17 cellular contexts compared by ENCODE assay signal in genomic region chr10:116773306-116773705, GRCh38.
"Had no signal": no experiment of that assay in that cellular context is flagged by ENCODE, and none has a peak within 500 bp of the region (broad histone marks: within the 10 kb centered on the region; RNA-seq: fewer than 3 reads in every experiment).

No MANE protein-coding gene starts in this region.

- H3K36me3 ChIP-seq: heart left ventricle, neutrophil, right lobe of liver, stomach had no signal

- FAIRE-seq: endometrium, frontal cortex, islet of Langerhans had no signal

- H3K9me3 ChIP-seq: heart left ventricle, neutrophil, psoas muscle, right lobe of liver, stomach had no signal

- H3K4me1 ChIP-seq: psoas muscle, right lobe of liver, stomach had no signal

- H3K27ac ChIP-seq: heart left ventricle, neutrophil, psoas muscle, right lobe of liver, stomach had no signal

- DNase-seq: effector memory CD4-positive, alpha-beta T cell; heart left ventricle; hypothalamus; kidney glomerular epithelial cell; mammary epithelial cell; psoas muscle; retina; right lobe of liver; stimulated activated CD4-positive, alpha-beta T cell treated with anti-CD3 and anti-CD28 coated beads, Interleukin-2, amount 100 ng/mL, for 24 hours; stimulated activated naive CD4-positive, alpha-beta T cell; stomach; substantia nigra had no signal

- H3K4me3 ChIP-seq: heart left ventricle, psoas muscle, right lobe of liver, skin epidermis, stomach had no signal

- H3K27me3 ChIP-seq: heart left ventricle, right lobe of liver had no signal
